Comparison of ENCODE assay signal across 1 cellular context in the genomic region with DNA sequence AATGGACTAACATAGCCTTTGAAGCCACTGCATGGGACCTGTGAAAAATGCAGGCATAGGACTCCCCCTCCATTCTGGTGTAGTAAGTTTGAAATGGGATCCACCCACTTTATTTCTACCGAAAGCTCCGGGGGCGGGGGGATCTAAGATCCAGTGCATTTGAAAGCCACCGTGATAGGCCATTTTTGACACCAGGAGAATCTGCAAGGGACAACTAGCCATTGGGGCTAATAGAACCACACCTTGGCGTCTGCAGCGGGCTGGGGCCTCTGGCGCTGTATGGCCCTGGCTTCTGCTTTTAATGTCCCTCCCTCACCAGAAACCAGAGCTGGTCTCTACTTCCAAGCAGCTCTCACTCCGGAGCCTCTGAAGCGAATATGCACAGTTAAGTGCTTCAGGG.
TF ChIP-seq lines count a peak whose summit lies in the region.

No MANE protein-coding gene starts in this region.

TF ChIP-seq in H1, 55 proteins besides CTCF, POLR2A, EP300 and RAD21:
- TF ChIP-seq ZNF274 (IDR thresholded peaks at IDR 0.05; ENCODE audit: borderline replicate concordance, extremely low read depth, low read length), result no peak
- TF ChIP-seq TAF1 (IDR thresholded peaks at IDR 0.05; ENCODE audit: low read depth, low read length), result no peak
- no peak for TF ChIP-seq SAP30 (IDR thresholded peaks at IDR 0.05; ENCODE audit: insufficient read depth, insufficient replicate concordance, low read length)
- TF ChIP-seq CEBPB (IDR thresholded peaks at IDR 0.05; ENCODE audit: low read depth, low read length), result no peak
- TF ChIP-seq SRF (IDR thresholded peaks at IDR 0.05; ENCODE audit: low read depth, low read length), result no peak
- TF ChIP-seq POLR2AphosphoS5 (IDR thresholded peaks at IDR 0.05; ENCODE audit: low read depth, low read length), result no peak
- TF ChIP-seq HDAC6 (IDR thresholded peaks at IDR 0.05; ENCODE audit: low read depth, low read length), result no peak
- no peak for TF ChIP-seq JUN (IDR thresholded peaks at IDR 0.05; ENCODE audit: low read depth, low read length)
- TF ChIP-seq GABPA (IDR thresholded peaks at IDR 0.05; ENCODE audit: borderline replicate concordance, insufficient read depth, low read length), result no peak
- no peak for TF ChIP-seq KDM5A (IDR thresholded peaks at IDR 0.05; ENCODE audit: low read length)
- no peak for TF ChIP-seq SP4 (IDR thresholded peaks at IDR 0.05; ENCODE audit: low read length)
- TF ChIP-seq, protein P1, sequence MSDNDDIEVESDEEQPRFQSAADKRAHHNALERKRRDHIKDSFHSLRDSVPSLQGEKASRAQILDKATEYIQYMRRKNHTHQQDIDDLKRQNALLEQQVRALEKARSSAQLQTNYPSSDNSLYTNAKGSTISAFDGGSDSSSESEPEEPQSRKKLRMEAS (IDR thresholded peaks at IDR 0.05), result no peak
- no peak for TF ChIP-seq HDAC2 (IDR thresholded peaks at IDR 0.05; ENCODE audit: borderline replicate concordance in 1 of 2, low read depth in 2 of 2, low read length in 2 of 2)
- TF ChIP-seq KDM4A (IDR thresholded peaks at IDR 0.05; ENCODE audit: low read depth, low read length, severe bottlenecking), result no peak
- TF ChIP-seq ASH2L (IDR thresholded peaks at IDR 0.05; ENCODE audit: low read length), result no peak
- TF ChIP-seq CHD1 (IDR thresholded peaks at IDR 0.05; ENCODE audit: low read depth, low read length), result no peak
- no peak for TF ChIP-seq RNF2 (IDR thresholded peaks at IDR 0.05; ENCODE audit: borderline replicate concordance, low read depth, low read length, missing control alignments, poor library complexity, severe bottlenecking)
